In the genomic region with DNA sequence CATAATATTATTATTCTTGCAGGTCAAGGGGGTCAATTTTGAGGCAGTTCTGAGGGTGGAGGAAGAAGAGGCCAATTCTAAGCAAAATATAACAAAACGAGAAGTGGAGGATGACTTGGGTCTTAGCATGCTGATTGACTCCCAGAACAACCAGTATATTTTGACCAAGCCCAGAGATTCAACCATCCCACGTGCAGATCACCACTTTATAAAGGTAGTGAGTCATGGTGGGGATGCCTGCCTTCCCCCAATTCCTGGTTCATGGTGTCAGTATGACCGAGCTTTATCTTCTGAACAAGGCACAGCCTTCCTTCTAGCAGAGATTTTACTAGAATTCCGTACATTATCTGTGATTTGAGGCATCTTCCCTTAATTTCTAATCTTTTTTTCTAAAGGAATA, we compare ENCODE assay signal across 1 cellular context.
TF ChIP-seq lines count a peak whose summit lies in the region.

No MANE protein-coding gene starts in this region.

TF ChIP-seq in IMR-90, 13 proteins besides CTCF, POLR2A, EP300 and RAD21 (continued from another document):
- TF ChIP-seq MXI1 (IDR thresholded peaks at IDR 0.05; ENCODE audit: borderline replicate concordance, low read depth, low read length) (peak; percentile 31; the same call in 1 of the 2 replicates), CHD1 (IDR thresholded peaks at IDR 0.05; ENCODE audit: low read depth, low read length) (no peak), BHLHE40 (IDR thresholded peaks at IDR 0.05; ENCODE audit: low read depth, low read length) (peak; percentile 65; the same call in 1 of the 2 replicates), RFX5 (IDR thresholded peaks at IDR 0.05; ENCODE audit: low read depth, low read length) (no peak), NFE2L2 (IDR thresholded peaks at IDR 0.05; ENCODE audit: low read depth, low read length) (peak; percentile 29; the same call in 1 of the 2 replicates), MAFK (IDR thresholded peaks at IDR 0.05; ENCODE audit: low read depth, low read length) (no peak), SMC3 (IDR thresholded peaks at IDR 0.05; ENCODE audit: low read depth, low read length) (no peak), FOS (IDR thresholded peaks at IDR 0.05; ENCODE audit: low read depth, low read length) (peak; percentile 30; the same call in 1 of the 2 replicates), CEBPB (IDR thresholded peaks at IDR 0.05; ENCODE audit: low read depth, low read length) (no peak)
- TF ChIP-seq, protein P1, sequence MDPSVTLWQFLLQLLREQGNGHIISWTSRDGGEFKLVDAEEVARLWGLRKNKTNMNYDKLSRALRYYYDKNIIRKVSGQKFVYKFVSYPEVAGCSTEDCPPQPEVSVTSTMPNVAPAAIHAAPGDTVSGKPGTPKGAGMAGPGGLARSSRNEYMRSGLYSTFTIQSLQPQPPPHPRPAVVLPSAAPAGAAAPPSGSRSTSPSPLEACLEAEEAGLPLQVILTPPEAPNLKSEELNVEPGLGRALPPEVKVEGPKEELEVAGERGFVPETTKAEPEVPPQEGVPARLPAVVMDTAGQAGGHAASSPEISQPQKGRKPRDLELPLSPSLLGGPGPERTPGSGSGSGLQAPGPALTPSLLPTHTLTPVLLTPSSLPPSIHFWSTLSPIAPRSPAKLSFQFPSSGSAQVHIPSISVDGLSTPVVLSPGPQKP (IDR thresholded peaks at IDR 0.05; ENCODE audit: borderline replicate concordance, low read depth, low read length) = no peak
